ENCODE assay signal across 13 cellular contexts in genomic region chr19:50224986-50225747, GRCh38. TPM values are rescaled to one million over a fixed set of nuclear protein-coding genes. Genes with fewer than 3 reads are reported as not detected.
"Had no signal": no experiment of that assay in that cellular context is flagged by ENCODE, and none has a peak within 500 bp of the region (broad histone marks: within the 10 kb centered on the region; RNA-seq: fewer than 3 reads in every experiment).

No MANE protein-coding gene starts in this region.

- H3K36me3 ChIP-seq: uterus had no signal

- DNase-seq: activated CD4-positive, alpha-beta T cell treated with anti-CD3 and anti-CD28 coated beads for 36 hours; activated CD8-positive, alpha-beta memory T cell treated with anti-CD3 and anti-CD28 coated beads, Interleukin-2, amount 50 U/mL, for 48 hours; activated CD8-positive, alpha-beta T cell treated with anti-CD3 and anti-CD28 coated beads for 36 hours; activated naive CD4-positive, alpha-beta T cell treated with Interleukin-2 at 50 U/mL for 16 hours; hippocampal formation; lower lobe of right lung; naive thymus-derived CD8-positive, alpha-beta T cell; small intestine; T-helper 1 cell; tibial artery; uterus had no signal

- H3K9me3 ChIP-seq: lower lobe of right lung, uterus had no signal

- ATAC-seq: activated CD4-positive, alpha-beta T cell treated with anti-CD3 and anti-CD28 coated beads for 36 hours; activated CD8-positive, alpha-beta T cell treated with anti-CD3 and anti-CD28 coated beads for 36 hours; lower lobe of right lung; naive thymus-derived CD8-positive, alpha-beta T cell had no signal

- H3K27ac ChIP-seq: lower lobe of right lung, tibial artery, uterus, VCaP had no signal

- H3K27me3 ChIP-seq: tibial artery, uterus had no signal

- H3K4me1 ChIP-seq: lower lobe of right lung, tibial artery, uterus had no signal

- H3K4me3 ChIP-seq: lower lobe of right lung, tibial artery, uterus had no signal

RNA-seq across cellular contexts. Expression of gene MYH14, which starts 21.7 kb away (rescaled TPM):
- total RNA-seq: activated CD4-positive, alpha-beta T cell treated with anti-CD3 and anti-CD28 coated beads for 36 hours; activated CD8-positive, alpha-beta T cell treated with anti-CD3 and anti-CD28 coated beads for 36 hours; astrocyte; naive thymus-derived CD8-positive, alpha-beta T cell had no signal
